20 cellular contexts compared by ENCODE assay signal in genomic region chr17:78958556-78959191, GRCh38. TPM values are rescaled to one million over a fixed set of nuclear protein-coding genes. Genes with fewer than 3 reads are reported as not detected.
DNase-seq lines count a peak whose midpoint lies in the region; ATAC-seq and TF ChIP-seq lines count a peak whose summit lies in the region.
"Had no signal": no experiment of that assay in that cellular context is flagged by ENCODE, and none has a peak within 500 bp of the region (broad histone marks: within the 10 kb centered on the region; RNA-seq: fewer than 3 reads in every experiment).

No MANE protein-coding gene starts in this region.

- H3K27ac ChIP-seq in ACC112 (ENCODE audit: low read depth, low read length), result no peak overlapping the region
- H3K27ac ChIP-seq: epithelial cell of prostate, upper lobe of left lung had no signal

- CTCF ChIA-PET in GM10248 (lab: Yijun Ruan, JAX), result interaction anchor here (4.7 kb wide), 1 partner anchor 13 kb away, joined by 24 read pairs; no protein-coding TSS in a partner anchor

- H3K27me3 ChIP-seq in ACC112 (ENCODE audit: insufficient read depth, low read length), result no peaks in the 10 kb centered on the region
- H3K27me3 ChIP-seq in mucosa of stomach (ENCODE audit: control insufficient read depth, insufficient read depth, low read length), result no peaks in the 10 kb centered on the region
- H3K27me3 ChIP-seq: upper lobe of left lung had no signal

- H3K9ac ChIP-seq in mucosa of stomach (ENCODE audit: low read length), result peak overlapping the region; percentile 72

- POLR2A ChIA-PET in GM10248 (lab: Yijun Ruan, JAX), result no interaction called here

- no peaks in the 10 kb centered on the region for H3K9me3 ChIP-seq in mucosa of stomach (ENCODE audit: control insufficient read depth, low read length)
- H3K9me3 ChIP-seq: Caco-2, upper lobe of left lung had no signal

- intact Hi-C loops in posterior vena cava (cut with DNase I), result no loop called here

- H3K4me1 ChIP-seq in ACC112 (ENCODE audit: control insufficient read depth, insufficient read depth, low read length, unreplicated experiment) (peaks cover 22% of the 10 kb centered on the region), mucosa of stomach (ENCODE audit: control insufficient read depth, insufficient read depth, low read length) (peaks cover 44% of the 10 kb centered on the region)

- H3K4me3 ChIP-seq in ACC112 (ENCODE audit: low read depth, low read length) (no peak overlapping the region), mucosa of stomach (ENCODE audit: low read length) (no peak overlapping the region)
- H3K4me3 ChIP-seq: upper lobe of left lung had no signal

- TF ChIP-seq CTCF in GM10248 (IDR thresholded peaks at IDR 0.05; ENCODE audit: control extremely low read depth, extremely low read depth, low read depth, missing control alignments), result no peak

- H3K79me2 ChIP-seq in ACC112 (ENCODE audit: control insufficient read depth, insufficient read depth, low read length, unreplicated experiment), result no peaks in the 10 kb centered on the region

- no peak for ATAC-seq in HG03139 (IDR thresholded peaks at IDR 0.05; ENCODE audit: unreplicated experiment)
- ATAC-seq in HG03095 (IDR thresholded peaks at IDR 0.05; ENCODE audit: unreplicated experiment), result no peak
- ATAC-seq: left ventricle myocardium superior; naive thymus-derived CD8-positive, alpha-beta T cell; right cardiac atrium had no signal

- H3K36me3 ChIP-seq in ACC112 (ENCODE audit: insufficient read depth, low read length), result no peaks in the 10 kb centered on the region
- H3K36me3 ChIP-seq in mucosa of stomach (ENCODE audit: control insufficient read depth, insufficient read depth, low read length), result no peaks in the 10 kb centered on the region
- H3K36me3 ChIP-seq: upper lobe of left lung had no signal

- DNase-seq in M059J (ENCODE audit: low read depth), result peak; percentile 81
- DNase-seq in astrocyte of the hippocampus (ENCODE audit: low read depth, low spot score), result peak; percentile 50
- DNase-seq in GM10248 (ENCODE audit: extremely low spot score), result no peak
- DNase-seq in posterior vena cava (ENCODE audit: low spot score), result no peak
- DNase-seq: ACHN; activated CD4-positive, alpha-beta T cell treated with anti-CD3 and anti-CD28 coated beads, Interleukin-2, amount 50 U/mL, for 4 hours; activated T-cell treated with anti-CD3 and anti-CD28 coated beads, Interleukin-2, amount 50 U/mL, for 48 hours; Caco-2; HCEC 1CT; hypothalamus; left ventricle myocardium superior; naive thymus-derived CD8-positive, alpha-beta T cell; Right ventricle myocardium superior; upper lobe of left lung had no signal

- peak overlapping the region; percentile 88 for H2AFZ ChIP-seq in ACC112 (ENCODE audit: low read length, unreplicated experiment)

RNA-seq across cellular contexts. Expression of gene LGALS3BP, which starts 21.0 kb away (rescaled TPM):
- total RNA-seq in M059J (2014; rRNA removed; shearing (Covaris generic)), result 787 and 1,162 TPM in 2 replicates
- total RNA-seq in posterior vena cava, result 100 to 1,000 TPM; 103 to 163 TPM

RNA-seq across cellular contexts. Expression of gene TIMP2, which starts 33.5 kb away (rescaled TPM):
- total RNA-seq in M059J (2014; rRNA removed; shearing (Covaris generic)), result 213 and 289 TPM in 2 replicates
- 100 to 1,000 TPM; 484 to 701 TPM for total RNA-seq in posterior vena cava

RNA-seq across cellular contexts. Expression of gene CANT1, which starts 50.9 kb away (rescaled TPM):
- total RNA-seq in M059J (2014; rRNA removed; shearing (Covaris generic)), result 70.5 and 85.3 TPM in 2 replicates
- total RNA-seq in posterior vena cava, result 10 to 100 TPM; 29.5 to 34.7 TPM

RNA-seq across cellular contexts. Expression of gene CEP295NL, which starts 55.7 kb away (rescaled TPM):
- total RNA-seq in M059J (2014; rRNA removed; shearing (Covaris generic)), result 0.12 and 1.6 TPM in 2 replicates
- 1 to 10 TPM; 4.1 to 4.9 TPM for total RNA-seq in posterior vena cava

Comparison
In these comparisons a context has a peak if more than half of its experiments do, and no peak if none do; other contexts are left out.
1. DNase-seq: peak in M059J (single experiment) and astrocyte of the hippocampus (single experiment); none in GM10248 (single experiment) and posterior vena cava (single experiment).